Comparison of ENCODE assay signal across 1 cellular context in the genomic region with DNA sequence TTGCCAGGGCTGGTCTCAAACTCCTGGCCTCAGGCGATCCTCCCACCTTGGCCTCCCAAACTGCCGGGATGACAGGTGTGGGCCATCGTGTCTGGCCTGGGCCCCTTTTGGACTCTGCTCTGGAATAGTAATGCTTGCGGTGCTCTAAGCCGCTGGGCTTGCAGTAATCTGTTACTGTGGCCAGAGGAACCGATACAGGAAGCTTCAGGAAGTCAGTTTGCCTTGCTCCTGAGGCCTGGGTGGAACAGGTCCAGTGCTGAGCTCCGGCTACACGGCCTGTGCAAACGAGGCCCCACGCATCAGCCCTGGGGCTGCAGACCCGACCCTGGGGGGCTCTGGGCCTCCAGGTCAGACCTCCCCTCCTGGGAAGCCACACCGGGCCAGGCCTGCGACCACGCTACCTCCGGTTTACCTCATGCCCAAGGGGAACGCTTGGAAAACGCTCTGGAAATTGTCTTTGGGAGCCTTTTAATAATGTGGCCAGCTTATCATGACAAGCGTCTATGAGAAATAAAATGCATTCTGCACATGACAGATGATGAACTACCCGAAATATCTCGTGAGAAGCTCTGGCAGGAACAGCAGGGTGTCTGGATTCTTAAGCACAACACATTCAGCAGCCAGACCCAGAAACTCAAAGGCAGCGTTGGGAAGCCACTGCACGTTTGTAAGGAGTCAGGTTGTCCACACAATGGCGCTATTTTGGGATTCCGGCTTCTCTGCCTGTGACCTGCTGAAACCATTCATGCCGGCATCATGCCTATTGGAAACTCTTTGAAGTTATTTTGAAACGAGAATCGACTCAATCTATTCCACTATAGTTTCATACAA.
TF ChIP-seq lines count a peak whose summit lies in the region.

No MANE protein-coding gene starts in this region.

TF ChIP-seq in GM12878, 131 proteins besides CTCF, POLR2A, EP300 and RAD21:
- TF ChIP-seq, protein P1, sequence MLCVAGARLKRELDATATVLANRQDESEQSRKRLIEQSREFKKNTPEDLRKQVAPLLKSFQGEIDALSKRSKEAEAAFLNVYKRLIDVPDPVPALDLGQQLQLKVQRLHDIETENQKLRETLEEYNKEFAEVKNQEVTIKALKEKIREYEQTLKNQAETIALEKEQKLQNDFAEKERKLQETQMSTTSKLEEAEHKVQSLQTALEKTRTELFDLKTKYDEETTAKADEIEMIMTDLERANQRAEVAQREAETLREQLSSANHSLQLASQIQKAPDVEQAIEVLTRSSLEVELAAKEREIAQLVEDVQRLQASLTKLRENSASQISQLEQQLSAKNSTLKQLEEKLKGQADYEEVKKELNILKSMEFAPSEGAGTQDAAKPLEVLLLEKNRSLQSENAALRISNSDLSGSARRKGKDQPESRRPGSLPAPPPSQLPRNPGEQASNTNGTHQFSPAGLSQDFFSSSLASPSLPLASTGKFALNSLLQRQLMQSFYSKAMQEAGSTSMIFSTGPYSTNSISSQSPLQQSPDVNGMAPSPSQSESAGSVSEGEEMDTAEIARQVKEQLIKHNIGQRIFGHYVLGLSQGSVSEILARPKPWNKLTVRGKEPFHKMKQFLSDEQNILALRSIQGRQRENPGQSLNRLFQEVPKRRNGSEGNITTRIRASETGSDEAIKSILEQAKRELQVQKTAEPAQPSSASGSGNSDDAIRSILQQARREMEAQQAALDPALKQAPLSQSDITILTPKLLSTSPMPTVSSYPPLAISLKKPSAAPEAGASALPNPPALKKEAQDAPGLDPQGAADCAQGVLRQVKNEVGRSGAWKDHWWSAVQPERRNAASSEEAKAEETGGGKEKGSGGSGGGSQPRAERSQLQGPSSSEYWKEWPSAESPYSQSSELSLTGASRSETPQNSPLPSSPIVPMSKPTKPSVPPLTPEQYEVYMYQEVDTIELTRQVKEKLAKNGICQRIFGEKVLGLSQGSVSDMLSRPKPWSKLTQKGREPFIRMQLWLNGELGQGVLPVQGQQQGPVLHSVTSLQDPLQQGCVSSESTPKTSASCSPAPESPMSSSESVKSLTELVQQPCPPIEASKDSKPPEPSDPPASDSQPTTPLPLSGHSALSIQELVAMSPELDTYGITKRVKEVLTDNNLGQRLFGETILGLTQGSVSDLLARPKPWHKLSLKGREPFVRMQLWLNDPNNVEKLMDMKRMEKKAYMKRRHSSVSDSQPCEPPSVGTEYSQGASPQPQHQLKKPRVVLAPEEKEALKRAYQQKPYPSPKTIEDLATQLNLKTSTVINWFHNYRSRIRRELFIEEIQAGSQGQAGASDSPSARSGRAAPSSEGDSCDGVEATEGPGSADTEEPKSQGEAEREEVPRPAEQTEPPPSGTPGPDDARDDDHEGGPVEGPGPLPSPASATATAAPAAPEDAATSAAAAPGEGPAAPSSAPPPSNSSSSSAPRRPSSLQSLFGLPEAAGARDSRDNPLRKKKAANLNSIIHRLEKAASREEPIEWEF (IDR thresholded peaks at IDR 0.05; ENCODE audit: insufficient replicate concordance, low read depth, low read length), result no peak
- TF ChIP-seq SIX5 (IDR thresholded peaks at IDR 0.05; ENCODE audit: low read depth, low read length, severe bottlenecking) (no peak), SRF (IDR thresholded peaks at IDR 0.05; ENCODE audit: low read depth in 2 of 2, low read length in 2 of 2) (no peak), HCFC1 (IDR thresholded peaks at IDR 0.05; ENCODE audit: low read length) (no peak), POLR2AphosphoS5 (IDR thresholded peaks at IDR 0.05; ENCODE audit: low read length) (0 out of 2 replicates have a peak, but pooled peaks have one; percentile 13), NRF1 (conservative IDR thresholded peaks at IDR 0.05; ENCODE audit: low read depth, low read length) (no peak)
